8 cellular contexts compared by ENCODE assay signal in the genomic region with DNA sequence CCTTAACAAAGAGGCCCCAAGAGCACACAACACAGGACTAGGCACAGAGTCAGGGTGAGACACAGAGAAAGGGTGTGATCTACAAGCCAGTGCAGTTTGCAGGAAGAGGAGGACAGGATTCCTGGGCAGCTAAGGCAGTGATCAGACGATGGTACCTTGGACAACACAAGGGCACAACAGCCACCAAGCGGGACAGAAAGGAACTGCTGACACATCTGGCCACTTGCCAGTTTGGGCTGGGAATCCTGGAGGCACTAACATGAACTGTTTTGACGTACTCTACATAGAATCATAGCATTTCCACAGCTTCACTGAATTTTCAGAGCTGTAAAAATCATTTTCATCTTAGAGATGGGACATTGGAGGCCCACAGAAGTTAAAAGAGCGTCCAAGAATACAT.
DNase-seq lines count a peak whose midpoint lies in the region; ATAC-seq, FAIRE-seq and TF ChIP-seq lines count a peak whose summit lies in the region.

No MANE protein-coding gene starts in this region.

- H3K4me1 Mint-ChIP-seq in Caco-2 (ENCODE audit: low read depth, unreplicated experiment) (no peaks in the 10 kb centered on the region), mesothelial cell of epicardium (peaks cover 4% of the 10 kb centered on the region)

- H3K27ac Mint-ChIP-seq in Caco-2 (ENCODE audit: unreplicated experiment) (no peak overlapping the region), mesothelial cell of epicardium (no peak overlapping the region)

- H3K9me3 ChIP-seq in Caco-2 = no peaks in the 10 kb centered on the region
- H3K9me3 ChIP-seq in SJCRH30 (replicated peaks) = no peaks in the 10 kb centered on the region
- H3K9me3 ChIP-seq in right cardiac atrium (ENCODE audit: control insufficient read depth, low read length) = no peaks in the 10 kb centered on the region

- no TSS peak for BruUV-seq in Caco-2 (replicated peaks; lab: Mats Ljungman, UMichigan)

- peak; percentile 61 for DNase-seq in Caco-2
- DNase-seq in H4 (ENCODE audit: low spot score) = peak; percentile 90
- DNase-seq in SJCRH30 = peak; percentile 58 to 71
- peak; percentile 75 to 88 (median 85) for DNase-seq in right cardiac atrium
- no peak for DNase-seq in NCI-H1048 (lab: John Stamatoyannopoulos, UW)
- no peak for DNase-seq in mesothelial cell of epicardium (ENCODE audit: low spot score in 2 of 2, unreplicated experiment in 2 of 2)
- no peak for DNase-seq in GM12892 (ENCODE audit: insufficient read length)

- CTCF ChIA-PET in Caco-2 (lab: Charles Lee) = no interaction called here

- H3K36me3 Mint-ChIP-seq in Caco-2 (ENCODE audit: insufficient read depth, unreplicated experiment) = no peaks in the 10 kb centered on the region
- H3K36me3 Mint-ChIP-seq in mesothelial cell of epicardium = no peaks in the 10 kb centered on the region

- H3K4me3 ChIP-seq in Caco-2 (ENCODE audit: low read depth, low read length) (no peak overlapping the region), SJCRH30 (no peak overlapping the region), right cardiac atrium (ENCODE audit: low read length) (no peak overlapping the region)

- no peak for FAIRE-seq in GM12892 (lab: Jason Lieb, UNC)

- H3K9me3 Mint-ChIP-seq in Caco-2 (ENCODE audit: unreplicated experiment) (no peaks in the 10 kb centered on the region), mesothelial cell of epicardium (no peaks in the 10 kb centered on the region)

- TF ChIP-seq POLR2A in GM12892 (IDR thresholded peaks at IDR 0.05; ENCODE audit: low read depth, low read length) = no peak

- peak; percentile 33 to 60 for TF ChIP-seq CTCF in Caco-2 (IDR thresholded peaks at IDR 0.05; ENCODE audit: insufficient read depth in 1 of 2, low read depth in 1 of 2, low read length in 1 of 2, severe bottlenecking in 1 of 2, unreplicated experiment in 1 of 2)
- no peak for TF ChIP-seq CTCF in mesothelial cell of epicardium (IDR thresholded peaks at IDR 0.05; ENCODE audit: unreplicated experiment)

- H3K36me3 ChIP-seq in Caco-2 (ENCODE audit: control insufficient read depth, insufficient read depth, low read length) = no peaks in the 10 kb centered on the region
- no peaks in the 10 kb centered on the region for H3K36me3 ChIP-seq in SJCRH30

- POLR2A ChIA-PET in Caco-2 (lab: Charles Lee) = no interaction called here

- 27% methylated on average over 4 of the region's 4 CpGs for WGBS in right cardiac atrium

- H3K4me3 Mint-ChIP-seq in Caco-2 (ENCODE audit: unreplicated experiment) (no peak overlapping the region), mesothelial cell of epicardium (no peak overlapping the region)

- peak; percentile 54 to 78 for ATAC-seq in right cardiac atrium
- no peak for ATAC-seq in HG03457 (IDR thresholded peaks at IDR 0.05; ENCODE audit: unreplicated experiment)

- H3K27me3 ChIP-seq in Caco-2 (replicated peaks; ENCODE audit: control insufficient read depth, insufficient read depth, low read length) = no peaks in the 10 kb centered on the region
- no peaks in the 10 kb centered on the region for H3K27me3 ChIP-seq in SJCRH30
- no peaks in the 10 kb centered on the region for H3K27me3 ChIP-seq in right cardiac atrium (ENCODE audit: control insufficient read depth, insufficient read depth)

- intact Hi-C loops in Caco-2 (cut with micrococcal nuclease; ENCODE audit: unreplicated experiment) = no loop called here
- intact Hi-C loops in right cardiac atrium (cut with DNase I) = loop anchor here in 1 of 4 donors (10.0 kb wide), 1 partner anchor 57 kb away; no protein-coding TSS in a partner anchor

- no peaks in the 10 kb centered on the region for H3K27me3 Mint-ChIP-seq in Caco-2 (ENCODE audit: insufficient read depth, unreplicated experiment)
- H3K27me3 Mint-ChIP-seq in mesothelial cell of epicardium (ENCODE audit: low read depth) = no peaks in the 10 kb centered on the region

- H3K4me1 ChIP-seq in Caco-2 (no peaks in the 10 kb centered on the region), SJCRH30 (no peaks in the 10 kb centered on the region), right cardiac atrium (ENCODE audit: control insufficient read depth, insufficient read depth, low read length) (no peaks in the 10 kb centered on the region)

- H3K27ac ChIP-seq in SJCRH30 (no peak overlapping the region), right cardiac atrium (ENCODE audit: low read length) (no peak overlapping the region)

Comparison
In these comparisons a context has a peak if more than half of its experiments do, and no peak if none do; other contexts are left out.
1. DNase-seq: peak in Caco-2 (2 of 2), H4 (single experiment), SJCRH30 (2 of 2) and right cardiac atrium (3 of 3); none in NCI-H1048 (single experiment), mesothelial cell of epicardium (0 of 2) and GM12892 (single experiment).